Comparison of ENCODE assay signal across 8 cellular contexts in genomic region chr5:132410451-132411381, GRCh38. TPM values are rescaled to one million over a fixed set of nuclear protein-coding genes. Genes with fewer than 3 reads are reported as not detected.
A peak's percentile ranks its signal among the peaks of the same experiment; 100 is the strongest.
DNase-seq lines count a peak whose midpoint lies in the region; ATAC-seq and TF ChIP-seq lines count a peak whose summit lies in the region.

No MANE protein-coding gene starts in this region.

- H3K9me3 ChIP-seq in SJCRH30 (replicated peaks) (0 out of 2 replicates have a peak, but pooled peaks cover 5% of the 10 kb centered on the region), thymus (ENCODE audit: control insufficient read depth) (no peaks in the 10 kb centered on the region)

- no peaks in the 10 kb centered on the region for H3K27me3 ChIP-seq in SJCRH30
- H3K27me3 ChIP-seq in thymus (ENCODE audit: control insufficient read depth, insufficient read depth): no peaks in the 10 kb centered on the region

- peak; percentile 45; the same call in 1 of the 2 replicates for TF ChIP-seq RAD21 in Ishikawa (IDR thresholded peaks at IDR 0.05; ENCODE audit: low read depth)

- TF ChIP-seq CTCF in omental fat pad (IDR thresholded peaks at IDR 0.05): peak in 1 of 3 donors; percentile 36

- H3K4me1 ChIP-seq in SJCRH30 (peaks cover 15% of the 10 kb centered on the region), thymus (ENCODE audit: control insufficient read depth, insufficient read depth, low read length) (peaks cover 11% of the 10 kb centered on the region)

- H3K27ac ChIP-seq in SJCRH30: peak overlapping the region; percentile 67
- H3K27ac ChIP-seq in thymus (ENCODE audit: low read depth): peak overlapping the region; percentile 100

- whole genome bisulfite sequencing in thymus: under 1% methylated on average over 92 of the region's 92 CpGs

- ATAC-seq in GM21576 (IDR thresholded peaks at IDR 0.05; ENCODE audit: unreplicated experiment) (peak; percentile 61), omental fat pad (ENCODE audit: low FRiP score) (peak; percentile 78)

- DNase-seq in ELF-1 (ENCODE audit: low read depth, low spot score) (peak; percentile 84), SJCRH30 (peak; percentile 80 to 83), germinal center (ENCODE audit: low spot score) (peak; percentile 87), omental fat pad (ENCODE audit: low spot score) (no peak)
- DNase-seq in activated naive CD4-positive, alpha-beta T cell (lab: John Stamatoyannopoulos, UW): peak; percentile 55 to 79 (median 71)

- H3K36me3 ChIP-seq in SJCRH30 (no peaks in the 10 kb centered on the region), thymus (ENCODE audit: control insufficient read depth, insufficient read depth) (no peaks in the 10 kb centered on the region)

- peak overlapping the region; percentile 66 for H3K4me3 ChIP-seq in SJCRH30
- H3K4me3 ChIP-seq in thymus (ENCODE audit: low read length): peak overlapping the region; percentile 90

- no peak for TF ChIP-seq EP300 in Ishikawa (IDR thresholded peaks at IDR 0.05; ENCODE audit: borderline replicate concordance)

TF ChIP-seq in Ishikawa, 13 proteins besides CTCF, POLR2A, EP300 and RAD21:
- TF ChIP-seq TEAD4 (IDR thresholded peaks at IDR 0.05): no peak
- peak; percentile 41; the same call in 1 of the 2 replicates for TF ChIP-seq YY1 (IDR thresholded peaks at IDR 0.05; ENCODE audit: low read depth)
- peak; percentile 45 for TF ChIP-seq MAX (IDR thresholded peaks at IDR 0.05)
- peak; percentile 41 for TF ChIP-seq NFIC (IDR thresholded peaks at IDR 0.05)
- peak; percentile 35; the same call in 1 of the 2 replicates for TF ChIP-seq TAF1 (IDR thresholded peaks at IDR 0.05; ENCODE audit: low read depth)
- peak; percentile 30; the same call in 1 of the 2 replicates for TF ChIP-seq ZBTB7A (IDR thresholded peaks at IDR 0.05; ENCODE audit: low read depth)
- TF ChIP-seq TCF12 (IDR thresholded peaks at IDR 0.05; ENCODE audit: low read depth): no peak
TF ChIP-seq in Ishikawa: peak in this region for 5.

RNA-seq across cellular contexts. Expression of gene SLC22A5, which starts 41.2 kb away (rescaled TPM):
- total RNA-seq in SJCRH30 (2014; rRNA removed; shearing (Covaris generic)): 0.13 and 0.47 TPM in 2 replicates
- 10 to 100 TPM in 3 of 4 donors, 1 to 10 TPM in 1; 7.6 to 38.7 (median 28.6) TPM for total RNA-seq in omental fat pad
- 25.4 TPM for polyA plus RNA-seq in thymus
